17 cellular contexts compared by ENCODE assay signal in the genomic region with DNA sequence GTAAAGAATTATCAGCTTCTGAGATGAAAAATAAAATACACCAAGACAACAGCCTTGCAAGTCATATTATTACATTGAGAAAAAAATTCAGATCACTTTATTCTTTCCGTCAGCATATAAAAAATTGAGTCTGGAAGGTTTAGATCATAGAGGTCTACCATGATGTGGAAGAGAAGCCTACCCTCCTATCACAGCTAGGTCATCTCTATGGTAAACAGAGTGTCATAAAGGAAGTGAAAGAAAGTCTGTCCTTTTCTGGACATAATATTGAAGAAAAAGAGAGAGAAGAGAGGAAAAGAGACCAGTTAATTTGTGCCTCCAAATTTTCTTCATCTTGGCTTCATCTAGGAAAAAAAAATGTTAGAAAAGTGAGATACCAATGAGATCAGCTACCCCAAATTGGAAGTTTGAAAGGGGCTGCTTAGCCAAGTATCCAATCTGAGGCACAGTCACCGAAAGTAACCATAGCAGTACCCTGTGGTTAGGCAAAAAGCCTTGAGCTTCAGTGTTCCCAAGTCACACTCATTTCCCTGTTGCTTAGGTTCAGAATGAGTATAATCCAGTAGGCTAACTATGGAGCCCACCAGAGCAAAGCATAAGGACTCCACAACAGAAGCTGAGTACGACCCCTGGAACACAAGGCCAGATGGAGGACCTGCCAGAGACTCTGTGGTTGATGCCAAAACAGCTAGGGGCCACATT. TPM values are rescaled to one million over a fixed set of nuclear protein-coding genes. Genes with fewer than 3 reads are reported as not detected.
A peak's percentile ranks its signal among the peaks of the same experiment; 100 is the strongest.
DNase-seq lines count a peak whose midpoint lies in the region; ATAC-seq, FAIRE-seq and TF ChIP-seq lines count a peak whose summit lies in the region.
"Had no signal": no experiment of that assay in that cellular context is flagged by ENCODE, and none has a peak within 500 bp of the region (broad histone marks: within the 10 kb centered on the region; RNA-seq: fewer than 3 reads in every experiment).

No MANE protein-coding gene starts in this region.

- peaks cover 6% of the 10 kb centered on the region for H3K27me3 Mint-ChIP-seq in neural progenitor cell (ENCODE audit: insufficient read depth, low read depth)

- TF ChIP-seq EP300 in A549 (IDR thresholded peaks at IDR 0.05), result no peak

- TF ChIP-seq RAD21 in A549 (conservative IDR thresholded peaks at IDR 0.05 in 1 of 2, IDR thresholded peaks at IDR 0.05 in 1 of 2), result no peak

- H3K4me1 Mint-ChIP-seq in neural progenitor cell, result peaks cover 42% of the 10 kb centered on the region

- no TSS peak for BruUV-seq in OCI-LY7 (replicated peaks; lab: Mats Ljungman, UMichigan)

- H3K4me1 ChIP-seq in A549 (no peaks in the 10 kb centered on the region), OCI-LY7 (ENCODE audit: insufficient read depth, low read length, poor library complexity, severe bottlenecking) (peaks cover 17% of the 10 kb centered on the region), neural progenitor cell (peaks cover 46% of the 10 kb centered on the region)
- H3K4me1 ChIP-seq: SJSA1 had no signal

- H3K9me3 ChIP-seq in A549, result no peaks in the 10 kb centered on the region
- H3K9me3 ChIP-seq in OCI-LY7 (ENCODE audit: low read length), result no peaks in the 10 kb centered on the region
- H3K9me3 ChIP-seq in neural progenitor cell (ENCODE audit: low read depth), result no peaks in the 10 kb centered on the region
- H3K9me3 ChIP-seq: Caco-2, SJSA1 had no signal

- H3K79me2 ChIP-seq in OCI-LY7 (ENCODE audit: insufficient read depth, low read depth, low read length) (no peaks in the 10 kb centered on the region), neural progenitor cell (ENCODE audit: low read depth) (no peaks in the 10 kb centered on the region)

- peak overlapping the region; percentile 7 for H3K27ac Mint-ChIP-seq in neural progenitor cell
- H3K27ac Mint-ChIP-seq: CD14-positive monocyte, HFFc6 had no signal

- no peaks in the 10 kb centered on the region for H4K20me1 ChIP-seq in OCI-LY7 (ENCODE audit: insufficient read depth, low read length)
- no peaks in the 10 kb centered on the region for H4K20me1 ChIP-seq in neural progenitor cell (ENCODE audit: low read depth)

- TF ChIP-seq CTCF in A549 (IDR thresholded peaks at IDR 0.05), result no peak
- TF ChIP-seq CTCF in OCI-LY7 (conservative IDR thresholded peaks at IDR 0.05; ENCODE audit: low read length), result no peak
- no peak for TF ChIP-seq CTCF in neural progenitor cell (IDR thresholded peaks at IDR 0.05)

- CTCF ChIA-PET in A549 (lab: Yijun Ruan, JAX) (interaction anchor here (0.7 to 0.9 kb wide), 2 partner anchors 9 to 264 kb away, joined by 3 read pairs; no protein-coding TSS in a partner anchor), OCI-LY7 (lab: Charles Lee; ENCODE audit: unreplicated experiment) (interaction anchor here (2.2 kb wide), 1 partner anchor 31 kb away, joined by 8 read pairs; no protein-coding TSS in a partner anchor)

- H3K4me3 ChIP-seq in A549 (no peak overlapping the region), OCI-LY7 (ENCODE audit: low read depth, low read length, poor library complexity, severe bottlenecking) (no peak overlapping the region), neural progenitor cell (no peak overlapping the region)
- H3K4me3 ChIP-seq: SJSA1 had no signal

- intact Hi-C loops in OCI-LY7 (cut with micrococcal nuclease; ENCODE audit: unreplicated experiment) (no loop called here), cardiac septum (cut with DNase I) (no loop called here)

- TF ChIP-seq POLR2A in A549 (IDR thresholded peaks at IDR 0.05; ENCODE audit: low read length), result no peak

- no peaks in the 10 kb centered on the region for H3K9me3 Mint-ChIP-seq in neural progenitor cell
- H3K9me3 Mint-ChIP-seq: HFFc6 had no signal

- H3K4me2 ChIP-seq in A549 (no peak overlapping the region), OCI-LY7 (ENCODE audit: low read length) (no peak overlapping the region), neural progenitor cell (peak overlapping the region; percentile 58)

- no peaks in the 10 kb centered on the region for H3K9me2 ChIP-seq in OCI-LY7 (ENCODE audit: insufficient read depth, low read length)

- H3K36me3 ChIP-seq in OCI-LY7 (ENCODE audit: insufficient read depth, low read length) (no peaks in the 10 kb centered on the region), neural progenitor cell (no peaks in the 10 kb centered on the region)
- H3K36me3 ChIP-seq: SJSA1 had no signal

- POLR2A ChIA-PET in A549 (lab: Yijun Ruan, JAX), result no interaction called here
- POLR2A ChIA-PET in OCI-LY7 (lab: Charles Lee), result interaction anchor here (0.7 to 4.0 kb wide), 6 partner anchors 9 to 44 kb away, joined by 3 to 24 read pairs (median 4); no protein-coding TSS in a partner anchor

- peaks cover 31% of the 10 kb centered on the region for H3F3A ChIP-seq in neural progenitor cell (ENCODE audit: low read depth)

- FAIRE-seq in A549 (lab: Jason Lieb, UNC), result peak; percentile 18
- FAIRE-seq: H54 had no signal

- 73% methylated on average over 3 of the region's 3 CpGs for WGBS in A549 (ENCODE audit: missing lambda C conversion rate)

- DNase-seq in A549 (ENCODE audit: low read depth in 1 of 2, low spot score in 1 of 2) (no peak), OCI-LY7 (ENCODE audit: low spot score) (no peak), neural progenitor cell (ENCODE audit: low spot score) (no peak), HUDEP-2 (lab: John Stamatoyannopoulos, UW; ENCODE audit: unreplicated experiment in 76 of 76) (no peak), cardiac septum (ENCODE audit: low spot score) (no peak)
- DNase-seq: Caco-2, DMS153, HFFc6, Kasumi-1, NCI-H1436 treated with DMSO at 0.1 percent for 48 hours, NCI-H2081, NCI-H510A had no signal

- H3K4me3 Mint-ChIP-seq in neural progenitor cell, result no peak overlapping the region
- H3K4me3 Mint-ChIP-seq: CD14-positive monocyte, HFFc6 had no signal

- no peak for ATAC-seq in A549
- peak; percentile 71 for ATAC-seq in GM19351 (IDR thresholded peaks at IDR 0.05; ENCODE audit: unreplicated experiment)
- no peak for ATAC-seq in HG02759 (IDR thresholded peaks at IDR 0.05; ENCODE audit: unreplicated experiment)

- H3K36me3 Mint-ChIP-seq in neural progenitor cell, result no peaks in the 10 kb centered on the region
- H3K36me3 Mint-ChIP-seq: CD14-positive monocyte had no signal

- no peak overlapping the region for H3K9ac ChIP-seq in neural progenitor cell

- H3K27ac ChIP-seq in A549 (no peak overlapping the region), OCI-LY7 (ENCODE audit: low read depth, low read length, poor library complexity, severe bottlenecking) (no peak overlapping the region), neural progenitor cell (no peak overlapping the region)
- H3K27ac ChIP-seq: SJSA1 had no signal

- no peaks in the 10 kb centered on the region for H3K27me3 ChIP-seq in neural progenitor cell
- H3K27me3 ChIP-seq: SJSA1 had no signal

- peak overlapping the region; percentile 74 for H2AFZ ChIP-seq in OCI-LY7 (ENCODE audit: low read length)
- no peak overlapping the region for H2AFZ ChIP-seq in neural progenitor cell (replicated peaks)

TF ChIP-seq in A549, 52 proteins besides CTCF, POLR2A, EP300 and RAD21:
- no peak for TF ChIP-seq HDAC2 (IDR thresholded peaks at IDR 0.05)
- TF ChIP-seq JUNB (IDR thresholded peaks at IDR 0.05), result no peak
- TF ChIP-seq REST (IDR thresholded peaks at IDR 0.05), result no peak
- TF ChIP-seq MAZ (IDR thresholded peaks at IDR 0.05; ENCODE audit: borderline replicate concordance, low read depth, low read length), result no peak
- TF ChIP-seq NPAS2 (CRISPR knock-in tag; IDR thresholded peaks at IDR 0.05; ENCODE audit: borderline replicate concordance), result no peak
- TF ChIP-seq FOXS1 (CRISPR knock-in tag; IDR thresholded peaks at IDR 0.05), result no peak
- no peak for TF ChIP-seq PHF8 (IDR thresholded peaks at IDR 0.05; ENCODE audit: borderline replicate concordance, low read depth)
- TF ChIP-seq CHD2 (IDR thresholded peaks at IDR 0.05; ENCODE audit: low read length, partially characterized antibody), result no peak
- no peak for TF ChIP-seq RCOR1 (IDR thresholded peaks at IDR 0.05; ENCODE audit: low read depth, low read length)

RNA-seq across cellular contexts. Expression of gene DUSP6, which starts 38.1 kb away (rescaled TPM):
- polyA plus RNA-seq in A549 (2011; rRNA removed) (27.0 and 31.4 TPM in 2 replicates), A549 (2017; fragmentation: RNase III; extraction: RNeasy Plus Mini Kit Qiagen cat#74134 plus additional on column Dnase treatment) (2.5 to 3.8 TPM (median 3.5 TPM) in 3 replicates)
- 33.9 and 35.4 TPM in 2 replicates for polyA plus RNA-seq in A549 (2012; cell fraction: cytosol; rRNA removed)
- polyA plus RNA-seq in A549 (2012; cell fraction: nucleus; rRNA removed), result 59.3 and 116 TPM in 2 replicates
- 56.1 and 60.4 TPM in 2 replicates for polyA minus RNA-seq in A549 (2011; rRNA and poly(A)+ RNA removed)
- total RNA-seq in OCI-LY7 (2014; rRNA removed; shearing (Covaris generic)), result 0.47 and 1.9 TPM in 2 replicates
- total RNA-seq in OCI-LY7 (2022) (1.3 and 2.2 TPM in 2 replicates), neural progenitor cell (ENCODE audit: low replicate concordance) (12.5 and 23.6 TPM in 2 replicates), cardiac septum (28.9 TPM)
